8 cellular contexts compared by ENCODE assay signal in the genomic region with DNA sequence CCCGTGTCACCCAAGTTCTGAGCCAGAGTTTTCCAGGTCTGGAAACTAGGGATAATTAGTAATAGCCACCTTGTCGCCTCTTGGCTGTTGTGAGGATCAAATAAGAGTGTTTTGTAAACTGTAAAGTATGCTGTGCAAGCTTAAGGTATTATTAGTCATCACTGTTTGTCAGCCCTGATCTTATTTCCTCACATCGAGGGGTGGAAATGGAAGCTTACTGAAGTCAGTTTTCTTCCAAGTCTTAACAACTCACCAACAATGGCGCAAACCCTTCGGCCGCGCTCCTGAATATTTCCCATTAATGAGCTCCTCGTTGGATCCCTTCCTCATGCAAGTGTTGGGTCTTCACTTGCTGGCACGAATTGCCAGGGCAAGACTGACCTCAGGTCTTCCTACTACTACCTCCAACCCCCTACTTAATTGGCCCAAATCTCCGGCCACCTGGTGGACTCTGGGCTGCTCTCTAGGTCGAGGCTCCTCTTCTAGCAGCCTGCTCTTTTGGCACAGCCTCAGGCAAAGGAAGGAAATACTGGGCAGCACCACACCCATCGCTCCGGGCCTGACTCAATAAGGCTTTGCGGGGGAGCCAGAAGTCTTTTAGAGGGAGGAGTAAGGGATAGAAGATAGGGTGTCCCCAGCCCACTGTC. TPM values are rescaled to one million over a fixed set of nuclear protein-coding genes. Genes with fewer than 3 reads are reported as not detected.
DNase-seq lines count a peak whose midpoint lies in the region; ATAC-seq and TF ChIP-seq lines count a peak whose summit lies in the region.

No MANE protein-coding gene starts in this region.

- peak; percentile 7 for TF ChIP-seq CTCF in thoracic aorta (IDR thresholded peaks at IDR 0.05)

- H3K36me3 ChIP-seq in BLaER1 (peaks cover 76% of the 10 kb centered on the region), HUES48 (ENCODE audit: control insufficient read depth, insufficient read depth, low read length) (peaks cover 39% of the 10 kb centered on the region), thoracic aorta (peaks cover 41% of the 10 kb centered on the region)

- H3K4me2 ChIP-seq in BLaER1: peak overlapping the region; percentile 38

- no peak for DNase-seq in activated naive CD4-positive, alpha-beta T cell treated with anti-CD3 and anti-CD28 coated beads, Interleukin-2, amount 50 U/mL, for 72 hours (ENCODE audit: low spot score in 2 of 2)
- DNase-seq in iris pigment epithelial cell (ENCODE audit: low read depth) (peak; percentile 30), thoracic aorta (ENCODE audit: low spot score) (no peak), DMS153 treated with DMSO at 0.1 percent for 48 hours (lab: John Stamatoyannopoulos, UW; ENCODE audit: unreplicated experiment) (no peak)
- no peak for DNase-seq in central memory CD4-positive, alpha-beta T cell

- peak overlapping the region; percentile 99; the same call in 1 of the 2 replicates for H3K4me3 ChIP-seq in BLaER1
- H3K4me3 ChIP-seq in HUES48 (ENCODE audit: low read depth, low read length): peak overlapping the region; percentile 12; the same call in 1 of the 2 replicates
- peak overlapping the region; percentile 89 for H3K4me3 ChIP-seq in thoracic aorta

- H3K9me3 ChIP-seq in BLaER1 (no peaks in the 10 kb centered on the region), HUES48 (ENCODE audit: control insufficient read depth, insufficient read depth, low read length) (no peaks in the 10 kb centered on the region), thoracic aorta (no peaks in the 10 kb centered on the region)

- peak; percentile 1 to 11 for ATAC-seq in activated naive CD4-positive, alpha-beta T cell treated with anti-CD3 and anti-CD28 coated beads, Interleukin-2, amount 50 U/mL, for 72 hours
- ATAC-seq in thoracic aorta (ENCODE audit: insufficient number of reproducible peaks, low FRiP score, low read depth): no peak
- ATAC-seq in GM21528 (IDR thresholded peaks at IDR 0.05; ENCODE audit: low FRiP score, unreplicated experiment): no peak

- H3K27me3 ChIP-seq in BLaER1: no peaks in the 10 kb centered on the region
- H3K27me3 ChIP-seq in HUES48 (ENCODE audit: control insufficient read depth, insufficient read depth, low read length): no peaks in the 10 kb centered on the region
- H3K27me3 ChIP-seq in thoracic aorta (replicated peaks; ENCODE audit: insufficient read depth): no peaks in the 10 kb centered on the region

- H3K27ac ChIP-seq in BLaER1 (no peak overlapping the region), HUES48 (ENCODE audit: low read depth, low read length) (no peak overlapping the region), thoracic aorta (peak overlapping the region; percentile 36 to 92)

- H3K9ac ChIP-seq in BLaER1: no peak overlapping the region
- no peak overlapping the region for H3K9ac ChIP-seq in HUES48 (ENCODE audit: low read depth, low read length)

- H4K20me1 ChIP-seq in BLaER1: no peaks in the 10 kb centered on the region

- H3K36me3 Mint-ChIP-seq in activated naive CD4-positive, alpha-beta T cell treated with anti-CD3 and anti-CD28 coated beads, Interleukin-2, amount 50 U/mL, for 72 hours: peaks cover 2 to 19% of the 10 kb centered on the region in 2 donors

- H3K9me3 Mint-ChIP-seq in activated naive CD4-positive, alpha-beta T cell treated with anti-CD3 and anti-CD28 coated beads, Interleukin-2, amount 50 U/mL, for 72 hours: no peaks in the 10 kb centered on the region

- peak overlapping the region; percentile 94 to 97 for H3K27ac Mint-ChIP-seq in activated naive CD4-positive, alpha-beta T cell treated with anti-CD3 and anti-CD28 coated beads, Interleukin-2, amount 50 U/mL, for 72 hours

- H3K4me1 ChIP-seq in BLaER1: peaks cover 72% of the 10 kb centered on the region
- H3K4me1 ChIP-seq in HUES48 (ENCODE audit: control insufficient read depth, insufficient read depth, low read length): peaks cover 5% of the 10 kb centered on the region; the same call in 1 of the 2 replicates
- peaks cover 16 to 19% of the 10 kb centered on the region in 2 donors for H3K4me1 ChIP-seq in thoracic aorta (ENCODE audit: control insufficient read depth in 1 of 2, low read depth in 2 of 2)

RNA-seq across cellular contexts. Expression of a gene that starts 0.9 kb away (rescaled TPM):
- total RNA-seq in activated naive CD4-positive, alpha-beta T cell treated with anti-CD3 and anti-CD28 coated beads, Interleukin-2, amount 50 U/mL, for 72 hours: 10 to 100 TPM; 36.2 to 44.1 TPM
- 10 to 100 TPM; 30.9 to 86.6 TPM for total RNA-seq in thoracic aorta

RNA-seq across cellular contexts. Expression of a gene that starts 30.7 kb away (rescaled TPM):
- 10 to 100 TPM; 66.9 to 70.3 TPM for total RNA-seq in activated naive CD4-positive, alpha-beta T cell treated with anti-CD3 and anti-CD28 coated beads, Interleukin-2, amount 50 U/mL, for 72 hours
- total RNA-seq in thoracic aorta: 100 to 1,000 TPM in 1 of 2 donors, 10 to 100 TPM in 1; 97.7 to 123 TPM

RNA-seq across cellular contexts. Expression of a gene that starts 55.3 kb away (rescaled TPM):
- 10 to 100 TPM; 13.3 to 25.0 TPM for total RNA-seq in activated naive CD4-positive, alpha-beta T cell treated with anti-CD3 and anti-CD28 coated beads, Interleukin-2, amount 50 U/mL, for 72 hours
- total RNA-seq in thoracic aorta: 10 to 100 TPM; 12.1 to 23.7 TPM

Comparison
In these comparisons a context has a peak if more than half of its experiments do, and no peak if none do; other contexts are left out.
1. H3K27ac ChIP-seq: peak in thoracic aorta (2 of 2); none in BLaER1 (single experiment) and HUES48 (single experiment).
2. H3K4me3 ChIP-seq: peak in every context shown above with its lines; median percentile 99 in BLaER1; 89 in thoracic aorta; 12 in HUES48.
3. ATAC-seq: peak in activated naive CD4-positive, alpha-beta T cell treated with anti-CD3 and anti-CD28 coated beads, Interleukin-2, amount 50 U/mL, for 72 hours (2 of 2); none in thoracic aorta (single experiment) and GM21528 (single experiment).